In genomic region chr3:37892917-37893595, GRCh38 we compare ENCODE assay signal across 11 cellular contexts. TPM values are rescaled to one million over a fixed set of nuclear protein-coding genes. Genes with fewer than 3 reads are reported as not detected.
A peak's percentile ranks its signal among the peaks of the same experiment; 100 is the strongest.
DNase-seq lines count a peak whose midpoint lies in the region; ATAC-seq, FAIRE-seq and TF ChIP-seq lines count a peak whose summit lies in the region.
"Had no signal": no experiment of that assay in that cellular context is flagged by ENCODE, and none has a peak within 500 bp of the region (broad histone marks: within the 10 kb centered on the region; RNA-seq: fewer than 3 reads in every experiment).

No MANE protein-coding gene starts in this region.

- no peak overlapping the region for H3K4me2 ChIP-seq in K562 (ENCODE audit: insufficient read depth, low read length)
- H3K4me2 ChIP-seq in smooth muscle cell = no peak overlapping the region

- H4K20me1 ChIP-seq in K562 (replicated peaks; ENCODE audit: control insufficient read depth, insufficient read depth, low read length) (no peaks in the 10 kb centered on the region), smooth muscle cell (ENCODE audit: low read depth) (peaks cover 95% of the 10 kb centered on the region)

- intact Hi-C loops in K562 (cut with micrococcal nuclease) (no loop called here), right cardiac atrium (cut with DNase I) (no loop called here)

- in situ Hi-C loops in K562 (cut with MboI) = no loop called here

- H3K9me1 ChIP-seq in K562 (ENCODE audit: control insufficient read depth, insufficient read depth, low read length) = no peaks in the 10 kb centered on the region

- H2AFZ ChIP-seq in K562 (ENCODE audit: low read depth, low read length) (no peak overlapping the region), smooth muscle cell (ENCODE audit: low read depth) (no peak overlapping the region)

- BruUV-seq in K562 (replicated peaks; lab: Mats Ljungman, UMichigan) = no TSS peak

- no peak for TF ChIP-seq POLR2A in K562 (conservative IDR thresholded peaks at IDR 0.05)

- CTCF ChIA-PET in K562 (lab: Yijun Ruan, JAX; ENCODE audit: low intra/inter-chr PET ratio) = no interaction called here

- DNase-seq in GM04504 (ENCODE audit: low read depth) (peak; percentile 9), K562 (ENCODE audit: extremely low read depth in 1 of 4, low spot score in 3 of 4) (no peak), right cardiac atrium (peak; percentile 75 to 80 (median 76)), renal cortical epithelial cell (ENCODE audit: low read depth) (peak; percentile 79), smooth muscle cell (lab: John Stamatoyannopoulos, UW; ENCODE audit: unreplicated experiment) (no peak), nucleus accumbens (lab: John Stamatoyannopoulos, UW) (no peak)
- DNase-seq: activated CD4-positive, alpha-beta T cell treated with anti-CD3 and anti-CD28 coated beads, Interleukin-2, amount 50 U/mL, for 1 hour; MG63 had no signal

- 13% methylated on average over 3 of the region's 3 CpGs for WGBS in K562 (ENCODE audit: insufficient coverage, low coverage, missing lambda C conversion rate)
- WGBS in right cardiac atrium = 24% methylated on average over 3 of the region's 3 CpGs
- 58% methylated on average over 3 of the region's 3 CpGs for WGBS in smooth muscle cell (ENCODE audit: low lambda C conversion rate)

- H3K9ac ChIP-seq in K562 (ENCODE audit: insufficient read depth in 1 of 2, low read depth in 2 of 2, low read length in 2 of 2) = no peak overlapping the region
- H3K9ac ChIP-seq in smooth muscle cell (ENCODE audit: low read depth) = no peak overlapping the region

- H3K27ac ChIP-seq in K562 (ENCODE audit: extremely low read depth, low read depth, low read length) (no peak overlapping the region), right cardiac atrium (ENCODE audit: low read length) (peak overlapping the region; percentile 6), smooth muscle cell (ENCODE audit: low read depth) (no peak overlapping the region)

- peak; percentile 66 for ATAC-seq in K562
- ATAC-seq in right cardiac atrium = peak; percentile 94 to 97
- ATAC-seq in GM18873 (IDR thresholded peaks at IDR 0.05; ENCODE audit: low FRiP score, unreplicated experiment) = no peak
- ATAC-seq in GM18517 (IDR thresholded peaks at IDR 0.05; ENCODE audit: unreplicated experiment) = no peak
- ATAC-seq: Panc1 had no signal

- H3K9me3 ChIP-seq in K562 (replicated peaks; ENCODE audit: control insufficient read depth, insufficient read depth, low read depth, low read length) (no peaks in the 10 kb centered on the region), right cardiac atrium (ENCODE audit: control insufficient read depth, low read length) (no peaks in the 10 kb centered on the region), smooth muscle cell (replicated peaks; ENCODE audit: low read depth) (no peaks in the 10 kb centered on the region)
- H3K9me3 ChIP-seq: MG63 had no signal

- POLR2A ChIA-PET in K562 (lab: Yijun Ruan, JAX) = interaction anchor here (0.5 to 0.6 kb wide), 2 partner anchors 206 to 593 kb away, joined by 4 read pairs; no protein-coding TSS in a partner anchor

- no peak for TF ChIP-seq RAD21 in K562 (CRISPR knock-in tag; conservative IDR thresholded peaks at IDR 0.05 in 1 of 2, IDR thresholded peaks at IDR 0.05 in 1 of 2)

- peaks cover 0 to 2% of the 10 kb centered on the region in 2 experiments; a peak in 3 of 5 replicates for H3K27me3 ChIP-seq in K562 (ENCODE audit: control insufficient read depth in 2 of 2, insufficient read depth in 2 of 2, low read length in 2 of 2)
- no peaks in the 10 kb centered on the region for H3K27me3 ChIP-seq in right cardiac atrium (ENCODE audit: control insufficient read depth, insufficient read depth)
- H3K27me3 ChIP-seq in smooth muscle cell (ENCODE audit: low read depth) = no peaks in the 10 kb centered on the region
- H3K27me3 ChIP-seq: MG63 had no signal

- no peaks in the 10 kb centered on the region for H3F3A ChIP-seq in smooth muscle cell (ENCODE audit: low read depth)

- no peak for TF ChIP-seq CTCF in K562 (IDR thresholded peaks at IDR 0.05 in 2 of 3, conservative IDR thresholded peaks at IDR 0.05 in 1 of 3; ENCODE audit: insufficient read depth in 2 of 3, low read depth in 1 of 3, low read length in 3 of 3)
- no peak for TF ChIP-seq CTCF in smooth muscle cell (IDR thresholded peaks at IDR 0.05; ENCODE audit: borderline replicate concordance, insufficient read depth, poor library complexity, severe bottlenecking)

- H3K4me1 ChIP-seq in K562 (replicated peaks in 1 of 2; ENCODE audit: control insufficient read depth in 2 of 2, insufficient read depth in 2 of 2, low read length in 2 of 2) = peaks cover 0 to 14% of the 10 kb centered on the region in 2 experiments; a peak in 3 of 5 replicates
- peaks cover 18% of the 10 kb centered on the region for H3K4me1 ChIP-seq in right cardiac atrium (ENCODE audit: control insufficient read depth, insufficient read depth, low read length)
- no peaks in the 10 kb centered on the region for H3K4me1 ChIP-seq in smooth muscle cell (ENCODE audit: low read depth)

- H3K36me3 ChIP-seq in K562 (ENCODE audit: control insufficient read depth, insufficient read depth, low read length) (no peaks in the 10 kb centered on the region), smooth muscle cell (ENCODE audit: low read depth) (no peaks in the 10 kb centered on the region)
- H3K36me3 ChIP-seq: MG63 had no signal

- no peak for TF ChIP-seq EP300 in K562 (IDR thresholded peaks at IDR 0.05; ENCODE audit: low read length)

- no peak for FAIRE-seq in K562 (lab: Jason Lieb, UNC)

- H3K4me3 ChIP-seq in K562 (no peak overlapping the region), right cardiac atrium (ENCODE audit: low read length) (no peak overlapping the region), smooth muscle cell (no peak overlapping the region)
- H3K4me3 ChIP-seq: MG63 had no signal

- H3K79me2 ChIP-seq in K562 (ENCODE audit: control insufficient read depth, insufficient read depth, low read length) (no peaks in the 10 kb centered on the region; the same call in 2 of the 3 replicates), smooth muscle cell (ENCODE audit: low read depth) (peaks cover 61% of the 10 kb centered on the region)

TF ChIP-seq in K562, 482 proteins besides CTCF, POLR2A, EP300 and RAD21:
- TF ChIP-seq GABPA (tag; conservative IDR thresholded peaks at IDR 0.05; ENCODE audit: low read depth) = peak; percentile 37; the same call in 1 of the 2 replicates
- no peak for TF ChIP-seq TBP (optimal IDR thresholded peaks at IDR 0.05; ENCODE audit: low read depth, low read length)
- TF ChIP-seq, protein P1, sequence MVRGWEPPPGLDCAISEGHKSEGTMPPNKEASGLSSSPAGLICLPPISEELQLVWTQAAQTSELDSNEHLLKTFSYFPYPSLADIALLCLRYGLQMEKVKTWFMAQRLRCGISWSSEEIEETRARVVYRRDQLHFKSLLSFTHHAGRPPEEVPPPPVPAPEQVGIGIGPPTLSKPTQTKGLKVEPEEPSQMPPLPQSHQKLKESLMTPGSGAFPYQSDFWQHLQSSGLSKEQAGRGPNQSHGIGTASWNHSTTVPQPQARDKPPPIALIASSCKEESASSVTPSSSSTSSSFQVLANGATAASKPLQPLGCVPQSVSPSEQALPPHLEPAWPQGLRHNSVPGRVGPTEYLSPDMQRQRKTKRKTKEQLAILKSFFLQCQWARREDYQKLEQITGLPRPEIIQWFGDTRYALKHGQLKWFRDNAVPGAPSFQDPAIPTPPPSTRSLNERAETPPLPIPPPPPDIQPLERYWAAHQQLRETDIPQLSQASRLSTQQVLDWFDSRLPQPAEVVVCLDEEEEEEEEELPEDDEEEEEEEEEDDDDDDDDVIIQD (CRISPR knock-in tag; IDR thresholded peaks at IDR 0.05) = no peak
- TF ChIP-seq, protein P2, sequence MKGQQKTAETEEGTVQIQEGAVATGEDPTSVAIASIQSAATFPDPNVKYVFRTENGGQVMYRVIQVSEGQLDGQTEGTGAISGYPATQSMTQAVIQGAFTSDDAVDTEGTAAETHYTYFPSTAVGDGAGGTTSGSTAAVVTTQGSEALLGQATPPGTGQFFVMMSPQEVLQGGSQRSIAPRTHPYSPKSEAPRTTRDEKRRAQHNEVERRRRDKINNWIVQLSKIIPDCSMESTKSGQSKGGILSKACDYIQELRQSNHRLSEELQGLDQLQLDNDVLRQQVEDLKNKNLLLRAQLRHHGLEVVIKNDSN (CRISPR knock-in tag; IDR thresholded peaks at IDR 0.05) = no peak
TF ChIP-seq in K562: peak in this region for 1.

RNA-seq across cellular contexts. Expression of gene CTDSPL, which starts 31.4 kb away (rescaled TPM):
- total RNA-seq in K562 (2011; cell fraction: chromatin; rRNA removed; ENCODE audit: low replicate concordance) = 6.2 and 9.3 TPM in 2 replicates
- total RNA-seq in K562 (2011; cell fraction: nucleolus; rRNA removed) = 5.0 and 5.5 TPM in 2 replicates
- 7.6 and 10.7 TPM in 2 replicates for total RNA-seq in K562 (2011; cell fraction: nucleoplasm; rRNA removed)
- total RNA-seq in K562 (2014; rRNA removed) = 7.6 and 8.4 TPM in 2 replicates
- total RNA-seq in K562 (2014; rRNA removed; fragmentation: Illumina TruSeq; extraction: Trizol) = 12.0 and 12.6 TPM in 2 replicates
- 11.3 and 11.9 TPM in 2 replicates for total RNA-seq in K562 (2015; rRNA removed; fragmentation: Illumina TruSeq; extraction: Trizol)
- total RNA-seq in K562 (2021) = 17.9 and 19.5 TPM in 2 replicates
- polyA plus RNA-seq in K562 (2011; rRNA removed) = 10.5 and 19.3 TPM in 2 replicates
- 10.3 and 11.4 TPM in 2 replicates for polyA plus RNA-seq in K562 (2011; cell fraction: cytosol; rRNA removed)
- 11.8 and 15.8 TPM in 2 replicates for polyA plus RNA-seq in K562 (2011; cell fraction: nucleus; rRNA removed)
- polyA plus RNA-seq in K562 (2012) = 17.8 and 20.7 TPM in 2 replicates
- polyA plus RNA-seq in K562 (2014; fragmentation: Illumina TruSeq; extraction: Trizol) = 14.2 and 14.4 TPM in 2 replicates
- polyA plus RNA-seq in K562 (2014; fragmentation: Nextera tagmentation; extraction: Ambion mirVana) = 1 to 10 TPM; 5.1 to 5.8 TPM
- 8.8 and 8.9 TPM in 2 replicates for polyA plus RNA-seq in K562 (2014; rRNA removed)
- polyA minus RNA-seq in K562 (2011; rRNA and poly(A)+ RNA removed) = 11.9 and 16.8 TPM in 2 replicates
- 8.1 and 11.4 TPM in 2 replicates for polyA minus RNA-seq in K562 (2011; cell fraction: cytosol; rRNA and poly(A)+ RNA removed)
- polyA minus RNA-seq in K562 (2011; cell fraction: nucleus; rRNA and poly(A)+ RNA removed) = 2.3 and 3.8 TPM in 2 replicates
- total RNA-seq in right cardiac atrium = 10 to 100 TPM; 38.3 to 50.9 (median 41.0) TPM
- 13.6 TPM for polyA plus RNA-seq in right cardiac atrium
- 29.2 and 43.4 TPM in 2 replicates for total RNA-seq in renal cortical epithelial cell
- total RNA-seq in smooth muscle cell = 26.8 and 34.3 TPM in 2 replicates
- polyA plus RNA-seq in smooth muscle cell = 31.3 and 35.7 TPM in 2 replicates

Comparison
In these comparisons a context has a peak if more than half of its experiments do, and no peak if none do; other contexts are left out.
1. DNase-seq: peak in GM04504 (single experiment), right cardiac atrium (3 of 3) and renal cortical epithelial cell (single experiment); none in K562 (0 of 4), smooth muscle cell (single experiment) and nucleus accumbens (0 of 56).
2. ATAC-seq: peak in K562 (single experiment) and right cardiac atrium (2 of 2); none in GM18873 (single experiment) and GM18517 (single experiment).